1 cellular context compared by ENCODE assay signal in the genomic region with DNA sequence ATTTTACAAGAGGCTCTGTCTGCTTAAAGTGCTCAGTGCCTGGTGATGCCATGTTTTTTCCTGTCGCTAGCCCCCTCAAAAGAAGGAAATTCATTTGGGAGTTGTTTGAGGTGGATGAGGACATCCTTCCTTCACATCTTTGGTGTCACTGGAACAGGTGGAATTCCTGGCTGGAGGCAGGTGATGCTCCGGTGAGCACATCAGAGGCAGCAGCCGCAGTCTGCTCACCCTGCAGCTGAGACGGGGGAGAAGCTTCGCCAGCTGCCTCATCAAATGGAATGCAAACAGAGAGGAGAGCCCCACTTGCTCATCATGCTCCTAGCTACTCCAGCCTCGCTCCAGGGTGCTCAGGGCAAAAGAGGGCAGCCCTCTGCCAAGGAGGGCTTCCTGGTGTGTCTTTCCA.
TF ChIP-seq lines count a peak whose summit lies in the region.

No MANE protein-coding gene starts in this region.

TF ChIP-seq in H1, 55 proteins besides CTCF, POLR2A, EP300 and RAD21 (continued from another document):
- TF ChIP-seq NANOG (IDR thresholded peaks at IDR 0.05; ENCODE audit: insufficient read depth, low read depth, low read length, poor library complexity, severe bottlenecking) = no peak
- no peak for TF ChIP-seq POLR2AphosphoS5 (IDR thresholded peaks at IDR 0.05; ENCODE audit: low read depth, low read length)
- no peak for TF ChIP-seq SAP30 (IDR thresholded peaks at IDR 0.05; ENCODE audit: insufficient read depth, insufficient replicate concordance, low read length)
